Comparison of ENCODE assay signal across 25 cellular contexts in the genomic region with DNA sequence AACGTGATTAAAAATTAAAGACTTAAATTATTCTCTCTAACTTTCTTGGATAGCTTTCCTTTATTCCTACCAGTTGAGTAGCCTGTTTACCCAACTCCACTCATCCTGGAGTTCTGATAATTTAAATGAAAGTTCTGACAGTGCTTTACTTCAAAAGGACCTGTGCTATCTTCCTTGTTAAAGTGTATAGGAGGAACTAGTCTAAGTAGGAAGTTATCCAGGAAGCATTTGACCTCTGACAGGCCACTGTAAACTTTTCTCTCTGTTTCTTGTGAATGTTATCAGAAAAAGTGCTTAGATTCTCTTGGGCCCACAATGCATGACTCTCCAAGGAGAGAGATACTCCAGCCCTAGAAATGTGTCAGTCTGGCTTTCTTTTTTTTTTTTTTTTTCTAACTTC. TPM values are rescaled to one million over a fixed set of nuclear protein-coding genes. Genes with fewer than 3 reads are reported as not detected.
A peak's percentile ranks its signal among the peaks of the same experiment; 100 is the strongest.
DNase-seq lines count a peak whose midpoint lies in the region; TF ChIP-seq lines count a peak whose summit lies in the region.
"Had no signal": no experiment of that assay in that cellular context is flagged by ENCODE, and none has a peak within 500 bp of the region (broad histone marks: within the 10 kb centered on the region; RNA-seq: fewer than 3 reads in every experiment).

No MANE protein-coding gene starts in this region.

- DNase-seq in SIG-M5 treated with dmso at 0.1 percent for 504 hours (lab: John Stamatoyannopoulos, UW; ENCODE audit: unreplicated experiment), result peak; percentile 31
- DNase-seq in SIG-M5 (lab: John Stamatoyannopoulos, UW), result no peak
- DNase-seq in stomach, result no peak
- no peak for DNase-seq in osteocyte (ENCODE audit: extremely low spot score, unreplicated experiment)
- DNase-seq in anterior cingulate cortex (lab: John Stamatoyannopoulos, UW), result no peak
- no peak for DNase-seq in activated CD4-positive, alpha-beta memory T cell treated with anti-CD3 and anti-CD28 coated beads for 36 hours
- DNase-seq: activated CD4-positive, alpha-beta memory T cell treated with anti-CD3 and anti-CD28 coated beads, Interleukin-2, amount 10 ng/mL, durations not matched to agents 7 days and 5 days; BE2C; DMS53; effector CD4-positive, alpha-beta T cell; GOT3; MG63; NCI-H1694; NCI-H2171; NCI-H526; RPMI8226; stimulated activated naive CD8-positive, alpha-beta T cell treated with anti-CD3 and anti-CD28 coated beads, Interleukin-15, amount 100 ng/mL, for 72 hours; T-helper 9 cell had no signal

- peak overlapping the region; percentile 20 for H3K9ac ChIP-seq in Loucy (ENCODE audit: low read depth, low read length, poor library complexity, severe bottlenecking)

- POLR2A ChIA-PET in activated CD4-positive, alpha-beta memory T cell treated with anti-CD3 and anti-CD28 coated beads for 36 hours (lab: Charles Lee), result no interaction called here

- H3K27me3 Mint-ChIP-seq in osteocyte (ENCODE audit: unreplicated experiment), result no peaks in the 10 kb centered on the region
- no peaks in the 10 kb centered on the region for H3K27me3 Mint-ChIP-seq in activated CD4-positive, alpha-beta memory T cell treated with anti-CD3 and anti-CD28 coated beads for 36 hours
- H3K27me3 Mint-ChIP-seq: activated CD4-positive, alpha-beta memory T cell treated with anti-CD3 and anti-CD28 coated beads, Interleukin-2, amount 10 ng/mL, durations not matched to agents 7 days and 5 days; activated naive CD8-positive, alpha-beta T cell; progenitor cell of endocrine pancreas; stimulated activated naive CD8-positive, alpha-beta T cell treated with anti-CD3 and anti-CD28 coated beads, Interleukin-15, amount 100 ng/mL, for 72 hours had no signal

- H3K4me2 ChIP-seq in Loucy (ENCODE audit: low read depth, low read length, poor library complexity, severe bottlenecking), result peak overlapping the region; percentile 57

- no peak overlapping the region for H3K4me3 Mint-ChIP-seq in osteocyte (ENCODE audit: unreplicated experiment)
- no peak overlapping the region for H3K4me3 Mint-ChIP-seq in activated CD4-positive, alpha-beta memory T cell treated with anti-CD3 and anti-CD28 coated beads for 36 hours
- H3K4me3 Mint-ChIP-seq: activated CD4-positive, alpha-beta memory T cell treated with anti-CD3 and anti-CD28 coated beads, Interleukin-2, amount 10 ng/mL, durations not matched to agents 7 days and 5 days; activated naive CD8-positive, alpha-beta T cell; stimulated activated naive CD8-positive, alpha-beta T cell treated with anti-CD3 and anti-CD28 coated beads, Interleukin-15, amount 100 ng/mL, for 72 hours had no signal

- 48 to 71% (median 51%) methylated on average over 1 of the region's 1 CpG for WGBS in stomach, 5 donors

- H3K4me1 Mint-ChIP-seq in osteocyte (ENCODE audit: unreplicated experiment), result peaks cover 13% of the 10 kb centered on the region
- H3K4me1 Mint-ChIP-seq in activated CD4-positive, alpha-beta memory T cell treated with anti-CD3 and anti-CD28 coated beads for 36 hours (ENCODE audit: low read depth), result peaks cover 3% of the 10 kb centered on the region

- no peaks in the 10 kb centered on the region for H3K9me3 ChIP-seq in Loucy (ENCODE audit: insufficient read depth, low read depth, low read length)
- H3K9me3 ChIP-seq in stomach, result no peaks in the 10 kb centered on the region
- H3K9me3 ChIP-seq: BE2C, MG63, tibial nerve had no signal

- TF ChIP-seq CTCF in Loucy (conservative IDR thresholded peaks at IDR 0.05; ENCODE audit: low read length) (no peak), VCaP (conservative IDR thresholded peaks at IDR 0.05) (no peak), stomach (IDR thresholded peaks at IDR 0.05) (no peak), osteocyte (IDR thresholded peaks at IDR 0.05) (no peak)

- TF ChIP-seq POLR2A in stomach (IDR thresholded peaks at IDR 0.05), result no peak

- peaks cover 19% of the 10 kb centered on the region for H3K36me3 Mint-ChIP-seq in osteocyte (ENCODE audit: unreplicated experiment)
- H3K36me3 Mint-ChIP-seq in activated CD4-positive, alpha-beta memory T cell treated with anti-CD3 and anti-CD28 coated beads for 36 hours, result peaks cover 18% of the 10 kb centered on the region

- no peak overlapping the region for H2AFZ ChIP-seq in Loucy (ENCODE audit: low read length)

- peaks cover 48% of the 10 kb centered on the region for H3K79me2 ChIP-seq in Loucy (ENCODE audit: insufficient read depth, low read length)

- CTCF ChIA-PET in activated CD4-positive, alpha-beta memory T cell treated with anti-CD3 and anti-CD28 coated beads for 36 hours (lab: Charles Lee), result no interaction called here

- TF ChIP-seq EP300 in stomach (IDR thresholded peaks at IDR 0.05), result no peak

- H3F3A ChIP-seq in Loucy (ENCODE audit: low read depth), result no peaks in the 10 kb centered on the region

- peaks cover 7% of the 10 kb centered on the region for H4K20me1 ChIP-seq in Loucy (ENCODE audit: insufficient read depth, low read length, poor library complexity, severe bottlenecking)

- no peak overlapping the region for H3K27ac Mint-ChIP-seq in osteocyte (ENCODE audit: unreplicated experiment)
- H3K27ac Mint-ChIP-seq in activated CD4-positive, alpha-beta memory T cell treated with anti-CD3 and anti-CD28 coated beads for 36 hours, result no peak overlapping the region
- H3K27ac Mint-ChIP-seq: activated CD4-positive, alpha-beta memory T cell treated with anti-CD3 and anti-CD28 coated beads, Interleukin-2, amount 10 ng/mL, durations not matched to agents 7 days and 5 days; activated naive CD8-positive, alpha-beta T cell; activated T-helper 2 cell treated with anti-CD3 and anti-CD28 coated beads, Interferon-gamma antibody, Interleukin-2, Interleukin-4, amounts not matched to agents 10 μg/mL and 5 μg/mL and 100 μg/mL, durations not matched to agents 14 hours and 24 hours and 36 hours; progenitor cell of endocrine pancreas; stimulated activated naive CD8-positive, alpha-beta T cell treated with anti-CD3 and anti-CD28 coated beads, Interleukin-15, amount 100 ng/mL, for 72 hours had no signal

- H3K9me3 Mint-ChIP-seq in osteocyte (ENCODE audit: unreplicated experiment), result no peaks in the 10 kb centered on the region
- no peaks in the 10 kb centered on the region for H3K9me3 Mint-ChIP-seq in activated CD4-positive, alpha-beta memory T cell treated with anti-CD3 and anti-CD28 coated beads for 36 hours
- H3K9me3 Mint-ChIP-seq: activated CD4-positive, alpha-beta memory T cell treated with anti-CD3 and anti-CD28 coated beads, Interleukin-2, amount 10 ng/mL, durations not matched to agents 7 days and 5 days; activated T-helper 2 cell treated with anti-CD3 and anti-CD28 coated beads, Interferon-gamma antibody, Interleukin-2, Interleukin-4, amounts not matched to agents 10 μg/mL and 5 μg/mL and 100 μg/mL, durations not matched to agents 14 hours and 24 hours and 36 hours; stimulated activated naive CD8-positive, alpha-beta T cell treated with anti-CD3 and anti-CD28 coated beads, Interleukin-15, amount 100 ng/mL, for 72 hours had no signal

- H3K36me3 ChIP-seq in Loucy (ENCODE audit: insufficient read depth, low read length) (no peaks in the 10 kb centered on the region; the same call in 1 of the 2 replicates), stomach (peaks cover 5 to 28% (median 20%) of the 10 kb centered on the region in 4 donors)

- H3K27me3 ChIP-seq in Loucy (ENCODE audit: insufficient read depth, low read length, poor library complexity, severe bottlenecking) (no peaks in the 10 kb centered on the region), stomach (no peaks in the 10 kb centered on the region)
- H3K27me3 ChIP-seq: BE2C, MG63, tibial nerve had no signal

- H3K4me1 ChIP-seq in Loucy (ENCODE audit: insufficient read depth, low read length, poor library complexity, severe bottlenecking) (peaks cover 54% of the 10 kb centered on the region), stomach (peaks cover 31 to 86% (median 66%) of the 10 kb centered on the region in 4 donors)
- H3K4me1 ChIP-seq: BE2C had no signal

- H3K4me3 ChIP-seq in Loucy (ENCODE audit: low read length, poor library complexity, severe bottlenecking) (peak overlapping the region; percentile 11), stomach (no peak overlapping the region)
- H3K4me3 ChIP-seq: MG63, SK-N-MC, tibial nerve had no signal

- intact Hi-C loops in stomach (cut with DNase I; ENCODE audit: low total_unique reads), result no loop called here
- intact Hi-C loops in activated CD4-positive, alpha-beta memory T cell treated with anti-CD3 and anti-CD28 coated beads for 36 hours (cut with micrococcal nuclease), result no loop called here

- no peaks in the 10 kb centered on the region for H3K9me2 ChIP-seq in Loucy (replicated peaks; ENCODE audit: low read depth, low read length)

- H3K27ac ChIP-seq in VCaP (peak overlapping the region; percentile 87), stomach (peak overlapping the region in 3 of 5 donors; percentile 47 to 72 (median 50))
- H3K27ac ChIP-seq: tibial nerve had no signal

RNA-seq across cellular contexts. Expression of gene UAP1, which starts 9.2 kb away (rescaled TPM):
- total RNA-seq in stomach (100 to 1,000 TPM in 2 of 5 donors, 10 to 100 TPM in 3; 16.5 to 184 (median 58.1) TPM), osteocyte (30.7 and 31.6 TPM in 2 replicates)
- 100 to 1,000 TPM in 1 of 3 donors, 10 to 100 TPM in 2; 39.5 to 123 (median 58.8) TPM for polyA plus RNA-seq in stomach
- 10 to 100 TPM; 28.9 to 32.2 TPM for total RNA-seq in activated CD4-positive, alpha-beta memory T cell treated with anti-CD3 and anti-CD28 coated beads for 36 hours
